In the genomic region with DNA sequence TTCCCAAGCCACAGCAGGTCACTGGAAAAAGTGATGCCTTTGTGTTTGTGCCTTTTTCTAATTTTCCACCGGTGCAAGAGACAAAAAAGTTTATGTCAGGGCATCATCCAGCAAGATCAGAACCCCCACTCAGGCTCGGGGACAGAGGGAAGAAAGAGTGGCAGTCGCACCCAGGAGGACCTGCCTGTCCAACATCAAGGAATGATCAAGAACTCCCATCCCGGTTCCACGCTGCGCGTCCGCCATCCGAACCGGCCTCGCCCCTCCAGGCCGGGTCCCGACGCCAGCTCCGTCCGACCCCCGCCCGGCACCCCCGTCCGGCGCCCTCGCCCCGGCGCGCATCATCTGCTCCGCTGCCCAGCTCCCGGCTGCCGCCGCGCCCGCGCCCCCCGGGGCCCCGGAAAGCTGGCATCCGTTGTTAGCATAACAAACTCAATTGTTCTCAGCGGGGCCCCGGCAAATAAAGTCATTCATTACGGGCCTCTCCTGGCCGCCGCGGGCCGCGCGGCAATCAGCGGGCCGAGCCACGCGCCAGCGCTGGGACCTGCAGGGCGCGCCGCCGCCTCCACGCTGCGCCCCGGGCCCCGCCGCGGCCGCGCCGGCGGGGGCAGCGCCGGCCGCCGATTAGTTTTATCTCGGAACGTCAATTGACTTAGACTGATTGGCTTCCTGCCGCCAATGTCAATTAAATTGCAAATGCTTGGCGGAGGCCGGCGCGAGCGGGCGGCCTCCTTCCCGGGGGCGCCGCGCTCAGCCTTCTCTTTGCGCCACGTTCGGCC, we compare ENCODE assay signal across 9 cellular contexts. TPM values are rescaled to one million over a fixed set of nuclear protein-coding genes. Genes with fewer than 3 reads are reported as not detected.
DNase-seq lines count a peak whose midpoint lies in the region; TF ChIP-seq lines count a peak whose summit lies in the region.
"Had no signal": no experiment of that assay in that cellular context is flagged by ENCODE, and none has a peak within 500 bp of the region (broad histone marks: within the 10 kb centered on the region; RNA-seq: fewer than 3 reads in every experiment).

No MANE protein-coding gene starts in this region.

- no peak overlapping the region for H3K27ac ChIP-seq in endodermal cell (ENCODE audit: low read depth, low read length)
- H3K27ac ChIP-seq in parathyroid adenoma, result no peak overlapping the region

- peaks cover 20% of the 10 kb centered on the region for H3K4me1 Mint-ChIP-seq in endodermal cell

- no peaks in the 10 kb centered on the region for H3K79me2 ChIP-seq in parathyroid adenoma

- H3K27me3 ChIP-seq in endodermal cell (ENCODE audit: control insufficient read depth, insufficient read depth, low read length, poor library complexity, severe bottlenecking) (peaks cover 82% of the 10 kb centered on the region), parathyroid adenoma (ENCODE audit: control insufficient read depth, insufficient read depth, low read length) (peaks cover 3% of the 10 kb centered on the region)

- WGBS in endodermal cell (ENCODE audit: insufficient coverage in 1 of 2, insufficient read length in 1 of 2), 2 experiments, result 1 to 2% methylated on average over 43 to 83 of the region's 83 CpGs

- no peak overlapping the region for H3K27ac Mint-ChIP-seq in endodermal cell

- H3K4me2 ChIP-seq in parathyroid adenoma (ENCODE audit: low read length), result peak overlapping the region; percentile 44

- H3K4me1 ChIP-seq in endodermal cell (ENCODE audit: control insufficient read depth, insufficient read depth, low read length) (peaks cover 3% of the 10 kb centered on the region), parathyroid adenoma (no peaks in the 10 kb centered on the region)

- no peak overlapping the region for H2AFZ ChIP-seq in parathyroid adenoma

- H3K36me3 Mint-ChIP-seq in endodermal cell (ENCODE audit: low read depth), result no peaks in the 10 kb centered on the region

- H3K4me3 ChIP-seq in endodermal cell (ENCODE audit: low read length) (peak overlapping the region; percentile 27), parathyroid adenoma (ENCODE audit: low read depth, low read length) (no peak overlapping the region)

- DNase-seq in NCI-H2227 (lab: John Stamatoyannopoulos, UW; ENCODE audit: unreplicated experiment), result peak; percentile 9
- DNase-seq in NCI-H2227 treated with DMSO at 0.1 percent for 48 hours (lab: John Stamatoyannopoulos, UW), result no peak
- peak; percentile 20 for DNase-seq in NCI-H1105 (lab: John Stamatoyannopoulos, UW)
- DNase-seq in endodermal cell, result peak; percentile 86
- DNase-seq in T-helper 1 cell, result no peak
- DNase-seq in Ammon's horn (ENCODE audit: low spot score), result no peak
- DNase-seq in inferior parietal cortex (ENCODE audit: extremely low spot score), result no peak
- DNase-seq: kidney had no signal

- peak overlapping the region; percentile 46 for H3K4me3 Mint-ChIP-seq in endodermal cell

- TF ChIP-seq CTCF in endodermal cell (conservative IDR thresholded peaks at IDR 0.05) (no peak), parathyroid adenoma (IDR thresholded peaks at IDR 0.05) (no peak)

- no peak overlapping the region for H3K9ac ChIP-seq in endodermal cell (ENCODE audit: extremely low read depth, low read length, poor library complexity, severe bottlenecking)
- no peak overlapping the region for H3K9ac ChIP-seq in parathyroid adenoma

- H3K9me3 Mint-ChIP-seq in endodermal cell, result peaks cover 4% of the 10 kb centered on the region

- H3K36me3 ChIP-seq in endodermal cell (ENCODE audit: control insufficient read depth, insufficient read depth, low read length) (no peaks in the 10 kb centered on the region), parathyroid adenoma (ENCODE audit: control insufficient read depth, insufficient read depth, low read length) (no peaks in the 10 kb centered on the region)

- peaks cover 95% of the 10 kb centered on the region for H3K27me3 Mint-ChIP-seq in endodermal cell (ENCODE audit: insufficient read depth)

- H3K9me3 ChIP-seq in endodermal cell (ENCODE audit: control insufficient read depth, low read length) (peaks cover 8% of the 10 kb centered on the region), parathyroid adenoma (ENCODE audit: control insufficient read depth, low read length) (no peaks in the 10 kb centered on the region)

RNA-seq across cellular contexts. Expression of gene PAX5, which starts 48.1 kb away (rescaled TPM):
- under 1 TPM in 1 of 2 donors, not detected in 1; 0.15 TPM for total RNA-seq in endodermal cell
- polyA plus RNA-seq in endodermal cell (2013, experiment 1 of 2), result 0.75 TPM
- polyA plus RNA-seq in endodermal cell (2013, experiment 2 of 2), result 1.6 TPM

Comparison
In these comparisons a context has a peak if more than half of its experiments do, and no peak if none do; other contexts are left out.
1. DNase-seq: peak in NCI-H2227 (single experiment), NCI-H1105 (single experiment) and endodermal cell (single experiment); none in NCI-H2227 treated with DMSO at 0.1 percent for 48 hours (single experiment), T-helper 1 cell (0 of 5), Ammon's horn (single experiment) and inferior parietal cortex (single experiment).